Comparison of ENCODE assay signal across 26 cellular contexts in the genomic region with DNA sequence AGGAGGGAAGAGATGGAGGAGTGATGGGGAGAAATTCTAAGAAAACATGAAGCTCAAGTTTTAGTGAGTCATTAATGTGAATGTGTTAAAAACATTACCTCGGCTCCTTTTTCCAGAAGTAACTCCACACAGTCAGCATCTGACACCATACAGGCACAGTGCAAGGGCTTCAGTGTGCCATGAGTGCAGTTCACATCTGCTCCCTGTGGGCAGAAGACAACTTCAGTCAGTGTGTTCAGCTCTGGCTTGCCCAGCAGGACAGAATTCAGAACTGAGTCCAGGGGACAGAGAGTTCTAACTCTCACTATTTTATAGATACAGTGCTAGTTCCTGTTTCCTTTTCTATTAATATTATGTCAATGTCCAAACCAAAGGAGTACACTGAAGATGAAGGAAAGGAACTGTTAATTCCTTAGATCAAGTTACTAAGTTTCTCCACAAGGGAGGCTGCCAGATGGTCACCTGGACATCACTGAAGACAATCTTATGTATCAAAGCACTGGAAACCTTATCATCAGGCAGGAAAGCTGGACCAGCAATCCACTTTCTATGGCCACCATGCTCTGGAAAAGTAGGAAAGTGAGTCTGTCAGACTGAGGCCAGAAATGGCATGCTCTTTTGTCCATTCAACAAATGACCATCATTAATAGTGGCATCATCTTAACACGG. TPM values are rescaled to one million over a fixed set of nuclear protein-coding genes. Genes with fewer than 3 reads are reported as not detected.
DNase-seq lines count a peak whose midpoint lies in the region; ATAC-seq and TF ChIP-seq lines count a peak whose summit lies in the region.
"Had no signal": no experiment of that assay in that cellular context is flagged by ENCODE, and none has a peak within 500 bp of the region (broad histone marks: within the 10 kb centered on the region; RNA-seq: fewer than 3 reads in every experiment).

No MANE protein-coding gene starts in this region.

- no peak overlapping the region for H2AFZ ChIP-seq in SK-N-SH (ENCODE audit: low read depth)

- H3K36me3 Mint-ChIP-seq in activated naive CD4-positive, alpha-beta T cell treated with anti-CD3 and anti-CD28 coated beads for 36 hours (ENCODE audit: low read depth), result peaks cover 11% of the 10 kb centered on the region
- H3K36me3 Mint-ChIP-seq in endodermal cell (ENCODE audit: low read depth), result peaks cover 29% of the 10 kb centered on the region
- peaks cover 86% of the 10 kb centered on the region for H3K36me3 Mint-ChIP-seq in stimulated activated effector memory CD8-positive, alpha-beta T cell treated with anti-CD3 and anti-CD28 coated beads, Interleukin-12 subunit alpha, Interleukin-12 subunit beta, amount 100 ng/mL, for 72 hours

- H3K4me2 ChIP-seq in SK-N-SH, result no peak overlapping the region

- no peak for TF ChIP-seq RAD21 in SK-N-SH (IDR thresholded peaks at IDR 0.05; ENCODE audit: low read length)

- H3K9ac ChIP-seq in endodermal cell (ENCODE audit: extremely low read depth, low read length, poor library complexity, severe bottlenecking) (no peak overlapping the region), SK-N-SH (no peak overlapping the region)

- CTCF ChIA-PET in activated naive CD4-positive, alpha-beta T cell treated with anti-CD3 and anti-CD28 coated beads for 36 hours (lab: Charles Lee), result interaction anchor here (0.8 to 1.1 kb wide), 2 partner anchors 8 to 38 kb away, joined by 3 read pairs; no protein-coding TSS in a partner anchor
- CTCF ChIA-PET in SK-N-SH (lab: Yijun Ruan, JAX), result interaction anchor here (1.0 to 2.3 kb wide), 5 partner anchors 13 to 467 kb away, joined by 3 to 7 read pairs (median 4); no protein-coding TSS in a partner anchor

- peaks cover 23% of the 10 kb centered on the region for H3K4me1 Mint-ChIP-seq in activated naive CD4-positive, alpha-beta T cell treated with anti-CD3 and anti-CD28 coated beads for 36 hours (ENCODE audit: low read depth)
- H3K4me1 Mint-ChIP-seq in endodermal cell, result peaks cover 5% of the 10 kb centered on the region
- H3K4me1 Mint-ChIP-seq in stimulated activated effector memory CD8-positive, alpha-beta T cell treated with anti-CD3 and anti-CD28 coated beads, Interleukin-12 subunit alpha, Interleukin-12 subunit beta, amount 100 ng/mL, for 72 hours, result peaks cover 15% of the 10 kb centered on the region

- H3F3A ChIP-seq in SK-N-SH (replicated peaks; ENCODE audit: insufficient read depth), result peaks cover 3% of the 10 kb centered on the region

- H4K20me1 ChIP-seq in SK-N-SH (ENCODE audit: insufficient read depth), result no peaks in the 10 kb centered on the region

- no peak overlapping the region for H3K27ac ChIP-seq in endodermal cell (ENCODE audit: low read depth, low read length)
- H3K27ac ChIP-seq in SK-N-SH (ENCODE audit: low read depth in 2 of 2, low read length in 1 of 2), result no peak overlapping the region
- H3K27ac ChIP-seq: upper lobe of right lung had no signal

- 93 to 100% methylated on average over 2 of the region's 2 CpGs for WGBS in endodermal cell (ENCODE audit: insufficient coverage in 1 of 2, insufficient read length in 1 of 2), 2 experiments
- 93% methylated on average over 2 of the region's 2 CpGs for WGBS in SK-N-SH (ENCODE audit: low lambda C conversion rate)

- H3K27ac Mint-ChIP-seq in activated naive CD4-positive, alpha-beta T cell treated with anti-CD3 and anti-CD28 coated beads for 36 hours, result peak overlapping the region; percentile 47
- H3K27ac Mint-ChIP-seq in endodermal cell, result no peak overlapping the region
- H3K27ac Mint-ChIP-seq in stimulated activated effector memory CD8-positive, alpha-beta T cell treated with anti-CD3 and anti-CD28 coated beads, Interleukin-12 subunit alpha, Interleukin-12 subunit beta, amount 100 ng/mL, for 72 hours, result no peak overlapping the region

- ATAC-seq in stimulated activated effector memory CD8-positive, alpha-beta T cell treated with anti-CD3 and anti-CD28 coated beads, Interleukin-12 subunit alpha, Interleukin-12 subunit beta, amount 100 ng/mL, for 72 hours, result peak; percentile 52
- no peak for ATAC-seq in left lobe of liver
- ATAC-seq: upper lobe of right lung had no signal

- no peaks in the 10 kb centered on the region for H3K27me3 Mint-ChIP-seq in activated naive CD4-positive, alpha-beta T cell treated with anti-CD3 and anti-CD28 coated beads for 36 hours (ENCODE audit: low read depth)
- no peaks in the 10 kb centered on the region for H3K27me3 Mint-ChIP-seq in endodermal cell (ENCODE audit: insufficient read depth)
- H3K27me3 Mint-ChIP-seq: naive B cell had no signal

- no peak for DNase-seq in activated naive CD4-positive, alpha-beta T cell treated with anti-CD3 and anti-CD28 coated beads for 36 hours
- no peak for DNase-seq in activated naive CD4-positive, alpha-beta T cell (lab: John Stamatoyannopoulos, UW)
- DNase-seq in MV-4-11 (lab: John Stamatoyannopoulos, UW) (peak; percentile 22), endodermal cell (peak; percentile 22), left lobe of liver (ENCODE audit: low spot score) (no peak), amygdala (lab: John Stamatoyannopoulos, UW) (no peak), SK-N-SH (no peak)
- no peak for DNase-seq in stimulated activated effector memory CD8-positive, alpha-beta T cell treated with anti-CD3 and anti-CD28 coated beads, Interleukin-12 subunit alpha, Interleukin-12 subunit beta, amount 100 ng/mL, for 72 hours (ENCODE audit: low spot score in 2 of 2)
- DNase-seq: activated CD4-positive, CD25-positive, alpha-beta regulatory T cell treated with anti-CD3 and anti-CD28 coated beads, Interleukin-2, amount 50 U/mL, for 72 hours; activated effector memory CD4-positive, alpha-beta T cell treated with Interleukin-2 at 50 U/mL for 16 hours; C1 segment of cervical spinal cord; Karpas-422; mesendoderm; naive B cell; NCI-H1048; NCI-H187; NCI-H526 treated with DMSO at 0.1 percent for 48 hours; occipital lobe; RPMI8226; stimulated activated CD4-positive, alpha-beta T cell treated with anti-CD3 and anti-CD28 coated beads, Interleukin-12 subunit alpha, Interleukin-12 subunit beta, amount 100 ng/mL, for 4 hours; stimulated activated CD4-positive, alpha-beta T cell treated with anti-CD3 and anti-CD28 coated beads, Interleukin-4, amount 100 ng/mL, for 4 hours; upper lobe of right lung had no signal

- no peak overlapping the region for H3K4me3 Mint-ChIP-seq in activated naive CD4-positive, alpha-beta T cell treated with anti-CD3 and anti-CD28 coated beads for 36 hours
- H3K4me3 Mint-ChIP-seq in endodermal cell, result no peak overlapping the region
- no peak overlapping the region for H3K4me3 Mint-ChIP-seq in stimulated activated effector memory CD8-positive, alpha-beta T cell treated with anti-CD3 and anti-CD28 coated beads, Interleukin-12 subunit alpha, Interleukin-12 subunit beta, amount 100 ng/mL, for 72 hours
- H3K4me3 Mint-ChIP-seq: naive B cell had no signal

- no peaks in the 10 kb centered on the region for H3K4me1 ChIP-seq in endodermal cell (ENCODE audit: control insufficient read depth, insufficient read depth, low read length)
- peaks cover 0 to under 1% of the 10 kb centered on the region in 2 experiments; a peak in 2 of 4 replicates for H3K4me1 ChIP-seq in SK-N-SH (ENCODE audit: control insufficient read depth in 1 of 2, insufficient read depth in 2 of 2, low read depth in 1 of 2, low read length in 1 of 2)

- intact Hi-C loops in activated naive CD4-positive, alpha-beta T cell treated with anti-CD3 and anti-CD28 coated beads for 36 hours (cut with micrococcal nuclease), result no loop called here

- TF ChIP-seq CTCF in endodermal cell (conservative IDR thresholded peaks at IDR 0.05) (no peak), SK-N-SH (IDR thresholded peaks at IDR 0.05) (no peak)

- H3K79me2 ChIP-seq in SK-N-SH (ENCODE audit: insufficient read depth), result peaks cover 17% of the 10 kb centered on the region

- no peaks in the 10 kb centered on the region for H3K9me2 ChIP-seq in SK-N-SH

- H3K36me3 ChIP-seq in endodermal cell (ENCODE audit: control insufficient read depth, insufficient read depth, low read length) (peaks cover 26% of the 10 kb centered on the region), SK-N-SH (replicated peaks in 1 of 2; ENCODE audit: control insufficient read depth in 1 of 2, insufficient read depth in 2 of 2, low read length in 1 of 2) (peaks cover 46 to 48% of the 10 kb centered on the region in 2 experiments)

- H3K4me3 ChIP-seq in endodermal cell (ENCODE audit: low read length) (no peak overlapping the region), SK-N-SH (ENCODE audit: low read depth in 2 of 2, low read length in 1 of 2) (no peak overlapping the region)
- H3K4me3 ChIP-seq: upper lobe of right lung had no signal

- H3K9me3 ChIP-seq in endodermal cell (ENCODE audit: control insufficient read depth, low read length) (no peaks in the 10 kb centered on the region), SK-N-SH (no peaks in the 10 kb centered on the region)
- H3K9me3 ChIP-seq: upper lobe of right lung had no signal

- H3K27me3 ChIP-seq in endodermal cell (ENCODE audit: control insufficient read depth, insufficient read depth, low read length, poor library complexity, severe bottlenecking) (peaks cover 21% of the 10 kb centered on the region), SK-N-SH (ENCODE audit: insufficient read depth) (no peaks in the 10 kb centered on the region)
- H3K27me3 ChIP-seq: upper lobe of right lung had no signal

- no peaks in the 10 kb centered on the region for H3K9me3 Mint-ChIP-seq in activated naive CD4-positive, alpha-beta T cell treated with anti-CD3 and anti-CD28 coated beads for 36 hours
- H3K9me3 Mint-ChIP-seq in endodermal cell, result no peaks in the 10 kb centered on the region
- no peaks in the 10 kb centered on the region for H3K9me3 Mint-ChIP-seq in stimulated activated effector memory CD8-positive, alpha-beta T cell treated with anti-CD3 and anti-CD28 coated beads, Interleukin-12 subunit alpha, Interleukin-12 subunit beta, amount 100 ng/mL, for 72 hours
- H3K9me3 Mint-ChIP-seq: naive B cell had no signal

- no peak for TF ChIP-seq EP300 in SK-N-SH (IDR thresholded peaks at IDR 0.05; ENCODE audit: borderline replicate concordance in 1 of 2, low read depth in 1 of 2, low read length in 1 of 2)

- POLR2A ChIA-PET in SK-N-SH (lab: Yijun Ruan, JAX), result no interaction called here

RNA-seq across cellular contexts. Expression of gene ASB8, which starts 6.1 kb away (rescaled TPM):
- total RNA-seq in activated naive CD4-positive, alpha-beta T cell treated with anti-CD3 and anti-CD28 coated beads for 36 hours, result 10 to 100 TPM; 36.7 to 47.9 TPM
- total RNA-seq in endodermal cell, result 1 to 10 TPM; 7.1 to 9.0 TPM
- polyA plus RNA-seq in endodermal cell (2013, experiment 1 of 2), result 13.2 TPM
- 14.0 TPM for polyA plus RNA-seq in endodermal cell (2013, experiment 2 of 2)
- total RNA-seq in left lobe of liver, result 24.7 TPM
- polyA plus RNA-seq in SK-N-SH (2012; rRNA removed), result 13.8 and 16.9 TPM in 2 replicates
- polyA plus RNA-seq in SK-N-SH (2012; cell fraction: cytosol; rRNA removed), result 14.8 and 15.0 TPM in 2 replicates
- 13.5 and 24.6 TPM in 2 replicates for polyA plus RNA-seq in SK-N-SH (2012; cell fraction: nucleus; rRNA removed)

RNA-seq across cellular contexts. Expression of gene PFKM, which starts 32.1 kb away (rescaled TPM):
- 10 to 100 TPM; 68.2 to 71.9 TPM for total RNA-seq in activated naive CD4-positive, alpha-beta T cell treated with anti-CD3 and anti-CD28 coated beads for 36 hours
- total RNA-seq in endodermal cell, result 100 to 1,000 TPM in 1 of 2 donors, 10 to 100 TPM in 1; 90.0 to 107 TPM
- 94.0 TPM for polyA plus RNA-seq in endodermal cell (2013, experiment 1 of 2)
- polyA plus RNA-seq in endodermal cell (2013, experiment 2 of 2), result 81.0 TPM
- 5.4 TPM for total RNA-seq in left lobe of liver
- polyA plus RNA-seq in SK-N-SH (2012; rRNA removed), result 85.0 and 111 TPM in 2 replicates
- polyA plus RNA-seq in SK-N-SH (2012; cell fraction: cytosol; rRNA removed), result 75.2 and 79.2 TPM in 2 replicates
- polyA plus RNA-seq in SK-N-SH (2012; cell fraction: nucleus; rRNA removed), result 120 and 183 TPM in 2 replicates

RNA-seq across cellular contexts. Expression of gene CCDC184, which starts 32.2 kb away (rescaled TPM):
- total RNA-seq in activated naive CD4-positive, alpha-beta T cell treated with anti-CD3 and anti-CD28 coated beads for 36 hours, result under 1 TPM in 1 of 2 experiments, not detected in 1; 0.14 TPM
- not detected for total RNA-seq in endodermal cell
- polyA plus RNA-seq in endodermal cell (2013, experiment 1 of 2), result 9.2 TPM
- polyA plus RNA-seq in endodermal cell (2013, experiment 2 of 2), result 9.0 TPM
- not detected for total RNA-seq in left lobe of liver
- 4.2 and 5.8 TPM in 2 replicates for polyA plus RNA-seq in SK-N-SH (2012; rRNA removed)
- 4.1 and 5.0 TPM in 2 replicates for polyA plus RNA-seq in SK-N-SH (2012; cell fraction: cytosol; rRNA removed)
- polyA plus RNA-seq in SK-N-SH (2012; cell fraction: nucleus; rRNA removed), result 3.5 and 4.3 TPM in 2 replicates

RNA-seq across cellular contexts. Expression of gene SENP1, which starts 45.4 kb away (rescaled TPM):
- 10 to 100 TPM; 41.4 to 47.8 TPM for total RNA-seq in activated naive CD4-positive, alpha-beta T cell treated with anti-CD3 and anti-CD28 coated beads for 36 hours
- total RNA-seq in endodermal cell (10 to 100 TPM; 30.6 to 39.6 TPM), left lobe of liver (3.9 TPM)
- 25.5 TPM for polyA plus RNA-seq in endodermal cell (2013, experiment 1 of 2)
- 26.3 TPM for polyA plus RNA-seq in endodermal cell (2013, experiment 2 of 2)
- polyA plus RNA-seq in SK-N-SH (2012; rRNA removed), result 5.6 and 8.4 TPM in 2 replicates
- 7.8 and 8.0 TPM in 2 replicates for polyA plus RNA-seq in SK-N-SH (2012; cell fraction: cytosol; rRNA removed)
- 4.6 and 8.8 TPM in 2 replicates for polyA plus RNA-seq in SK-N-SH (2012; cell fraction: nucleus; rRNA removed)

RNA-seq across cellular contexts. Expression of gene OR10AD1, which starts 51.9 kb away (rescaled TPM):
- not detected for total RNA-seq in activated naive CD4-positive, alpha-beta T cell treated with anti-CD3 and anti-CD28 coated beads for 36 hours
- total RNA-seq in endodermal cell, result not detected
- not detected for polyA plus RNA-seq in endodermal cell (2013, experiment 1 of 2)
- polyA plus RNA-seq in endodermal cell (2013, experiment 2 of 2), result not detected
- not detected for total RNA-seq in left lobe of liver
- polyA plus RNA-seq in SK-N-SH (2012; rRNA removed), result not detected in 2 replicates
- polyA plus RNA-seq in SK-N-SH (2012; cell fraction: cytosol; rRNA removed), result not detected in 2 replicates
- not detected in 2 replicates for polyA plus RNA-seq in SK-N-SH (2012; cell fraction: nucleus; rRNA removed)
- total RNA-seq: astrocyte, Daoy, kidney epithelial cell, occipital lobe, upper lobe of right lung had no signal
- polyA plus RNA-seq: AG04450 had no signal

Comparison
In these comparisons a context has a peak if more than half of its experiments do, and no peak if none do; other contexts are left out.
1. DNase-seq: peak in MV-4-11 (single experiment) and endodermal cell (single experiment); none in activated naive CD4-positive, alpha-beta T cell treated with anti-CD3 and anti-CD28 coated beads for 36 hours (single experiment), activated naive CD4-positive, alpha-beta T cell (0 of 4), stimulated activated effector memory CD8-positive, alpha-beta T cell treated with anti-CD3 and anti-CD28 coated beads, Interleukin-12 subunit alpha, Interleukin-12 subunit beta, amount 100 ng/mL, for 72 hours (0 of 2), left lobe of liver (single experiment), amygdala (0 of 56) and SK-N-SH (single experiment).
2. RNA of gene PFKM, which starts 32.1 kb away (total RNA-seq): 90.0 to 107 TPM in endodermal cell and 68.2 to 71.9 TPM in activated naive CD4-positive, alpha-beta T cell treated with anti-CD3 and anti-CD28 coated beads for 36 hours; 5.4 TPM in left lobe of liver (single experiment); every median in the first group is over 10 times any median in the second.